In the genomic region with DNA sequence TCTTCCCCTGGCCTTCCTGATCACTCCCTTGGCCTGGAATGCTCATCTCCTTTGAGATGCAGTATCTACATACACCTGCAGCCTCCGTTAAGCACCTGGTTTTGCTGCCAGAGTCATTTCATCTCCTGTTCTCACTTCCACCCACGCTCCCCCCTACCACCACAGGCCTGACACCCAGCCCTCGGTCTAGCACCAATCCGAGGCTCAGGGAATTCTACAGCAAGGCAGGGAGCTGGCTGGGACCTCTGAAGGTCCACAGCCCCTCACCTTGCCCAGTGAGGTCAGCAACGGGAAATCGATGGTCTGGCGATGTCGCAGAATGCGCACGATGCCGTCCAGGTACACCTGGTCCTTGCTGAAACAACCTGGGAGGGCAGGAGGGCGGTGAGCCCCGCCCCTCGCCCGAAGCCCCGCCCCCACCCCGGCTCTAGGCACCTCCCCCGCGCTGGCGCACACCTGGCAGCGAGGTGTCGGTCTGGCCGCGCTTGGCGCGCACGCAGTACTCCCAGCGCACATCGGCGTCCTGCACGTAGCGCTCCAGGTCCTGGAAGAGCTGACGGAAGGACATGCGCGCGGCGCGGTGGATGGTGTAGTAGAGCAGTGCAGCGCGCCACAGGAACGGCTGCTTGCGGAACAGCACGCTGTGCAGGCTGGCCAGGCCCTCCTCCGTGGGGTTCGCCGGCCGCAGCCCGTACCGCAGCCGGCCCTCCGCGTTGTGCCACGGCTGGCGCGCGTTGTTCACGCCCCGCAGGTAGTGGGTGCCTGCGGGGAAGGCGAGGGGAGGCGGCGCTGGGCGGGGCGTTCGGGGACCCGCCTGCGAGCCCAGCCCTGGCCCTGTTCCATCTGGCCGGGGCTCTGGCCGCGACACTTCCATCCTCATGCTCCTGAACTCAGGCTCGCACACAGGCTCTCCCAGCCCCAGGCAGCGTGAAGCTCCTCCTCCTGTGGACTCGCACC, we compare ENCODE assay signal across 8 cellular contexts. TPM values are rescaled to one million over a fixed set of nuclear protein-coding genes. Genes with fewer than 3 reads are reported as not detected.
A peak's percentile ranks its signal among the peaks of the same experiment; 100 is the strongest.
DNase-seq lines count a peak whose midpoint lies in the region; ATAC-seq and TF ChIP-seq lines count a peak whose summit lies in the region.

No MANE protein-coding gene starts in this region.

- DNase-seq in GM20000 (ENCODE audit: low spot score), result peak; percentile 71
- peak; percentile 57 for DNase-seq in NCI-H345 treated with DMSO at 0.1 percent for 48 hours (lab: John Stamatoyannopoulos, UW; ENCODE audit: unreplicated experiment)
- DNase-seq in activated naive CD4-positive, alpha-beta T cell treated with Interleukin-2 at 50 U/mL for 16 hours, result peak; percentile 58
- DNase-seq in foreskin fibroblast, result peak in 1 of 2 donors; percentile 80
- DNase-seq in occipital lobe (lab: John Stamatoyannopoulos, UW), result peak; percentile 32
- DNase-seq in medulla oblongata (ENCODE audit: extremely low spot score), result no peak

- no peak for ATAC-seq in HG02885 (IDR thresholded peaks at IDR 0.05; ENCODE audit: poor library complexity, unreplicated experiment)
- ATAC-seq in HG02610 (IDR thresholded peaks at IDR 0.05; ENCODE audit: unreplicated experiment), result no peak

- H3K4me3 ChIP-seq in foreskin fibroblast (ENCODE audit: low read depth in 1 of 2, low read length in 2 of 2), result peak overlapping the region; percentile 35 to 51

- TF ChIP-seq CTCF in GM20000 (IDR thresholded peaks at IDR 0.05; ENCODE audit: extremely low read depth, missing control alignments) (no peak), foreskin fibroblast (IDR thresholded peaks at IDR 0.05; ENCODE audit: low read depth, low read length) (no peak)

RNA-seq across cellular contexts. Expression of gene MATCAP1, which starts 5.7 kb away (rescaled TPM):
- total RNA-seq in occipital lobe, result 49.1 TPM

RNA-seq across cellular contexts. Expression of gene NOL3, which starts 7.7 kb away (rescaled TPM):
- 4.1 TPM for total RNA-seq in occipital lobe

RNA-seq across cellular contexts. Expression of gene EXOC3L1, which starts 11.9 kb away (rescaled TPM):
- 0.47 TPM for total RNA-seq in occipital lobe

RNA-seq across cellular contexts. Expression of gene HSF4, which starts 13.5 kb away (rescaled TPM):
- 5.1 TPM for total RNA-seq in occipital lobe

RNA-seq across cellular contexts. Expression of gene E2F4, which starts 13.9 kb away (rescaled TPM):
- total RNA-seq in occipital lobe, result 17.8 TPM
